ENCODE assay signal across 8 cellular contexts in the genomic region with DNA sequence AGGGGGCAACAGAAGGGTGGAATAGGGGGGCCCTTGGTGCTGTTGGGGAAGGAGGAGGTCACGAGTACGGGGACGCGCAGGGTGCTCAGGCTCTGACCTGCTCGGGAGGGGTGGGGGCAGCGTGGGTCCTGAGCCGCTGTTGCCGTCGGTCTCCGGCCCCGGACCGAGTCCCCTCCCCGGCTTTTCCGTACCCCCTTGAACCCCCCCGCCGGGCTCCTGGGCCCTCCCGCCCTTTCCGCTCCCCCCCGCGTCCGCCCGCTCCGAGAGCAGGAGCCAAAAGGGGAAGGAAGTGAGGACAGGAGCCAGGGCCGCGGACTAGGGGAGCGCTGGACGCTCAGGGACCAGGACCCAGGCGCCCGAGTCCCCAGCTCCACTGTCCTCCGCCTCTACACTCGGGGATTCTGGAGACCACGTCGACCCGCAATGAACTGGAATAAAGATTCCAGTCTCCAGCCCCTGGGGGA. TPM values are rescaled to one million over a fixed set of nuclear protein-coding genes. Genes with fewer than 3 reads are reported as not detected.
A peak's percentile ranks its signal among the peaks of the same experiment; 100 is the strongest.
DNase-seq lines count a peak whose midpoint lies in the region; FAIRE-seq and TF ChIP-seq lines count a peak whose summit lies in the region.

A gene with protein sequence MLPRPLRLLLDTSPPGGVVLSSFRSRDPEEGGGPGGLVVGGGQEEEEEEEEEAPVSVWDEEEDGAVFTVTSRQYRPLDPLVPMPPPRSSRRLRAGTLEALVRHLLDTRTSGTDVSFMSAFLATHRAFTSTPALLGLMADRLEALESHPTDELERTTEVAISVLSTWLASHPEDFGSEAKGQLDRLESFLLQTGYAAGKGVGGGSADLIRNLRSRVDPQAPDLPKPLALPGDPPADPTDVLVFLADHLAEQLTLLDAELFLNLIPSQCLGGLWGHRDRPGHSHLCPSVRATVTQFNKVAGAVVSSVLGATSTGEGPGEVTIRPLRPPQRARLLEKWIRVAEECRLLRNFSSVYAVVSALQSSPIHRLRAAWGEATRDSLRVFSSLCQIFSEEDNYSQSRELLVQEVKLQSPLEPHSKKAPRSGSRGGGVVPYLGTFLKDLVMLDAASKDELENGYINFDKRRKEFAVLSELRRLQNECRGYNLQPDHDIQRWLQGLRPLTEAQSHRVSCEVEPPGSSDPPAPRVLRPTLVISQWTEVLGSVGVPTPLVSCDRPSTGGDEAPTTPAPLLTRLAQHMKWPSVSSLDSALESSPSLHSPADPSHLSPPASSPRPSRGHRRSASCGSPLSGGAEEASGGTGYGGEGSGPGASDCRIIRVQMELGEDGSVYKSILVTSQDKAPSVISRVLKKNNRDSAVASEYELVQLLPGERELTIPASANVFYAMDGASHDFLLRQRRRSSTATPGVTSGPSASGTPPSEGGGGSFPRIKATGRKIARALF (minus strand): TSS at position 170 of the 464 bp plus-strand sequence. CDS start 332 bp downstream, outside the sequence.

- H3K9ac ChIP-seq in KMS-11 = peak within 1 kb of the TSS; percentile 50

- H3K27me3 Mint-ChIP-seq in Caco-2 (ENCODE audit: insufficient read depth, unreplicated experiment) = no peaks in the 10 kb centered on the region

- H3K27me3 ChIP-seq in Caco-2 (replicated peaks; ENCODE audit: control insufficient read depth, insufficient read depth, low read length) (no peaks in the 10 kb centered on the region), KMS-11 (ENCODE audit: insufficient read depth, low read depth) (no peaks in the 10 kb centered on the region), small intestine (ENCODE audit: control insufficient read depth in 2 of 2, insufficient read depth in 2 of 2, low read length in 2 of 2) (no peaks in the 10 kb centered on the region)

- peak within 1 kb of the TSS; percentile 95 for H3K4me3 Mint-ChIP-seq in Caco-2 (ENCODE audit: unreplicated experiment)

- peak within 1 kb of the TSS; percentile 90 for H3K4me3 ChIP-seq in Caco-2 (ENCODE audit: low read depth, low read length)
- no peak within 1 kb of the TSS for H3K4me3 ChIP-seq in KMS-11 (IDR thresholded peaks at IDR 0.05; ENCODE audit: insufficient read depth, low read depth, low read length)
- peak within 1 kb of the TSS; percentile 72 to 73 for H3K4me3 ChIP-seq in small intestine (ENCODE audit: low read depth in 1 of 2, low read length in 2 of 2)

- CTCF ChIA-PET in Caco-2 (lab: Charles Lee) = interaction anchor here (1.0 to 1.4 kb wide), 9 partner anchors 8 to 127 kb away, joined by 3 to 20 read pairs (median 8); a partner anchor contains a TSS

- TF ChIP-seq CTCF in Caco-2 (IDR thresholded peaks at IDR 0.05; ENCODE audit: insufficient read depth in 1 of 2, low read depth in 1 of 2, low read length in 1 of 2, severe bottlenecking in 1 of 2, unreplicated experiment in 1 of 2) = no peak
- TF ChIP-seq CTCF in GM20000 (IDR thresholded peaks at IDR 0.05; ENCODE audit: extremely low read depth, missing control alignments) = no peak
- no peak for TF ChIP-seq CTCF in KMS-11 (conservative IDR thresholded peaks at IDR 0.05; ENCODE audit: low read depth, low read length)

- H3K4me1 ChIP-seq in Caco-2 (peaks cover 13% of the 10 kb centered on the region), KMS-11 (ENCODE audit: low read depth, poor library complexity, severe bottlenecking) (peaks cover 13% of the 10 kb centered on the region), small intestine (ENCODE audit: control insufficient read depth in 2 of 2, insufficient read depth in 1 of 2, low read depth in 1 of 2, low read length in 1 of 2) (no peaks in the 10 kb centered on the region)

- peak within 1 kb of the TSS; percentile 20; the same call in 1 of the 2 replicates for H2AFZ ChIP-seq in KMS-11 (ENCODE audit: low read depth)

- no TSS peak for BruUV-seq in Caco-2 (replicated peaks; lab: Mats Ljungman, UMichigan)

- no peaks in the 10 kb centered on the region for H3K9me3 Mint-ChIP-seq in Caco-2 (ENCODE audit: unreplicated experiment)

- peaks cover 13% of the 10 kb centered on the region for H3K4me1 Mint-ChIP-seq in Caco-2 (ENCODE audit: low read depth, unreplicated experiment)

- no peak for FAIRE-seq in small intestine (lab: Jason Lieb, UNC)

- H3K27ac ChIP-seq in KMS-11 = peak within 1 kb of the TSS; percentile 78
- H3K27ac ChIP-seq in small intestine (ENCODE audit: low read depth in 1 of 2, low read length in 1 of 2) = peak within 1 kb of the TSS; percentile 95 to 99

- H3K36me3 Mint-ChIP-seq in Caco-2 (ENCODE audit: insufficient read depth, unreplicated experiment) = peaks cover 51% of the 10 kb centered on the region

- H3K79me2 ChIP-seq in KMS-11 (ENCODE audit: insufficient read depth, low read depth) = no peaks in the 10 kb centered on the region

- 1% methylated on average over 25 to 34 of the region's 34 CpGs for WGBS in small intestine, 3 donors

- intact Hi-C loops in Caco-2 (cut with micrococcal nuclease; ENCODE audit: unreplicated experiment) = loop anchor here (1.0 to 5.0 kb wide), 3 partner anchors 13 to 128 kb away; no protein-coding TSS in a partner anchor

- H3K9me3 ChIP-seq in Caco-2 (no peaks in the 10 kb centered on the region), small intestine (ENCODE audit: control insufficient read depth, low read depth) (no peaks in the 10 kb centered on the region)

- peak; percentile 43 to 47 for DNase-seq in Caco-2
- peak; percentile 69 for DNase-seq in GM20000 (ENCODE audit: low spot score)
- DNase-seq in T-helper 22 cell (ENCODE audit: low read depth) = peak; percentile 56
- peak; percentile 36 for DNase-seq in cerebellar cortex (ENCODE audit: low spot score)
- DNase-seq in islet precursor cell = peak; percentile 55
- DNase-seq in small intestine = peak; percentile 67
- DNase-seq in amniotic stem cell (lab: John Stamatoyannopoulos, UW) = no peak

- H3K4me2 ChIP-seq in KMS-11 = peak within 1 kb of the TSS; percentile 93

- H3K36me3 ChIP-seq in Caco-2 (ENCODE audit: control insufficient read depth, insufficient read depth, low read length) (no peaks in the 10 kb centered on the region; the same call in none of the 2 replicates), KMS-11 (ENCODE audit: insufficient read depth) (no peaks in the 10 kb centered on the region), small intestine (ENCODE audit: control insufficient read depth in 2 of 2, insufficient read depth in 2 of 2, low read length in 2 of 2) (peaks cover 2 to 5% of the 10 kb centered on the region in 2 donors)

- H4K20me1 ChIP-seq in KMS-11 (ENCODE audit: insufficient read depth) = no peaks in the 10 kb centered on the region

- POLR2A ChIA-PET in Caco-2 (lab: Charles Lee) = interaction anchor here (0.7 to 1.7 kb wide), 5 partner anchors 9 to 327 kb away, joined by 4 to 19 read pairs (median 8); a partner anchor contains a TSS

- H3K27ac Mint-ChIP-seq in Caco-2 (ENCODE audit: unreplicated experiment) = peak within 1 kb of the TSS; percentile 98

RNA-seq across cellular contexts. Expression of the gene that starts here (rescaled TPM):
- total RNA-seq in Caco-2 (2022) = 70.7 and 71.3 TPM in 2 replicates
- 10 to 100 TPM; 13.2 to 32.9 (median 17.6) TPM for polyA plus RNA-seq in small intestine
